In the genomic region with DNA sequence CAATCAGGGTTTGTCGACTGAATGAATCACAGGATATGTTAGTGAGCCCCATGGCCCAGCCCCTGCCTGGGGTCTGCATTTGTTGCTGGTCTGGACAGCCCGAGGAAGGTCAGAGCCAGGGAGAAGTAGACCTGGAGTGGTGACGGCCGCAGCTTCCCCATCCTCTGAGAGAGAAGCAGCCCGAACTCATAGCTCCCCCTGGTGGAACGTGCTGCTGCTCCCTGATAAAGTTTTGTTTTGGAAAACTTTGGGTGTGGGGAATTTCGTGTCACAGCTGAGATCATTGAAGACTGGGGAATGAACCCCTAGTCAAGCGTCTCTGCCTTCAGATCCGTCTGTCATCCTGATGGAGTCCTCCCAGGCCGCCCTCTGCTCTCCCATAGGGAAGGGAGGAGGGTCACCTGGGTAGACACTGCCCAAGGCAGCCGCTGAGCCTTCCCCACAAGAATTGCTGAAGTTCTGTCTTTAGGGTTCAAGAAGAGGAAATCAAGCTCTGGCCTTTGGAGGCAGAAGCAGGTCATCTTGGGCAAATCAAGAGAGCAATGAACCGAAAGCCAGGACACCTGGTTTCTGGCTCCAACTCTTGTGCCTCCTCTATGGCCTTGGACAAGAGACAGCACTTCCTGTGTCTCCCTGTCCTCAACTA, we compare ENCODE assay signal across 9 cellular contexts.
DNase-seq lines count a peak whose midpoint lies in the region; ATAC-seq and TF ChIP-seq lines count a peak whose summit lies in the region.
"Had no signal": no experiment of that assay in that cellular context is flagged by ENCODE, and none has a peak within 500 bp of the region (broad histone marks: within the 10 kb centered on the region; RNA-seq: fewer than 3 reads in every experiment).

No MANE protein-coding gene starts in this region.

- TF ChIP-seq POLR2A in prostate gland (IDR thresholded peaks at IDR 0.05) = no peak

- H3K4me1 ChIP-seq in left lung = no peaks in the 10 kb centered on the region
- H3K4me1 ChIP-seq in prostate gland (replicated peaks) = no peaks in the 10 kb centered on the region

- DNase-seq in GM04503 (ENCODE audit: low read depth) (peak; percentile 4), brain microvascular endothelial cell (peak; percentile 40), left lung (peak; percentile 48 to 83), prostate gland (ENCODE audit: low spot score) (no peak), DMS79 treated with DMSO at 0.1 percent for 48 hours (lab: John Stamatoyannopoulos, UW) (no peak), NCI-H2171 treated with DMSO at 0.1 percent for 48 hours (lab: John Stamatoyannopoulos, UW) (no peak)

- H3K36me3 ChIP-seq in brain microvascular endothelial cell (replicated peaks) (no peaks in the 10 kb centered on the region), left lung (no peaks in the 10 kb centered on the region), prostate gland (no peaks in the 10 kb centered on the region)

- H3K27ac ChIP-seq in brain microvascular endothelial cell = no peak overlapping the region
- H3K27ac ChIP-seq in left lung = no peak overlapping the region
- no peak overlapping the region for H3K27ac ChIP-seq in prostate gland

- in situ Hi-C loops in brain microvascular endothelial cell (cut with HindIII; ENCODE audit: low pct_ligation_motif_present, low sequenced_read_pairs) = no loop called here

- intact Hi-C loops in left lung (cut with DNase I) (no loop called here), prostate gland (cut with DNase I) (no loop called here)

- H3K27me3 ChIP-seq in brain microvascular endothelial cell (replicated peaks) (peaks cover 36% of the 10 kb centered on the region), left lung (no peaks in the 10 kb centered on the region), prostate gland (replicated peaks; ENCODE audit: insufficient read depth) (peaks cover 4% of the 10 kb centered on the region)

- no peak overlapping the region for H3K4me3 ChIP-seq in brain microvascular endothelial cell (ENCODE audit: low read depth, low read length)
- H3K4me3 ChIP-seq in left lung = no peak overlapping the region
- no peak overlapping the region for H3K4me3 ChIP-seq in prostate gland

- WGBS in prostate gland = 54% methylated on average over 12 of the region's 12 CpGs

- peak; percentile 62 for ATAC-seq in left lung
- no peak for ATAC-seq in HG03442 (IDR thresholded peaks at IDR 0.05; ENCODE audit: unreplicated experiment)
- ATAC-seq: T-cell had no signal

- TF ChIP-seq CTCF in LNCAP (IDR thresholded peaks at IDR 0.05) (peak; percentile 87), brain microvascular endothelial cell (IDR thresholded peaks at IDR 0.05; ENCODE audit: low read depth, low read length, missing control alignments) (peak; percentile 86), left lung (IDR thresholded peaks at IDR 0.05) (peak; percentile 42 to 56), prostate gland (IDR thresholded peaks at IDR 0.05) (peak in 1 of 4 experiments; percentile 29)

- no peaks in the 10 kb centered on the region for H3K9me3 ChIP-seq in left lung
- H3K9me3 ChIP-seq in prostate gland = no peaks in the 10 kb centered on the region

Comparison
In these comparisons a context has a peak if more than half of its experiments do, and no peak if none do; other contexts are left out.
1. DNase-seq: peak in GM04503 (single experiment), brain microvascular endothelial cell (single experiment) and left lung (2 of 2); none in prostate gland (single experiment), DMS79 treated with DMSO at 0.1 percent for 48 hours (single experiment) and NCI-H2171 treated with DMSO at 0.1 percent for 48 hours (single experiment).